In the genomic region with DNA sequence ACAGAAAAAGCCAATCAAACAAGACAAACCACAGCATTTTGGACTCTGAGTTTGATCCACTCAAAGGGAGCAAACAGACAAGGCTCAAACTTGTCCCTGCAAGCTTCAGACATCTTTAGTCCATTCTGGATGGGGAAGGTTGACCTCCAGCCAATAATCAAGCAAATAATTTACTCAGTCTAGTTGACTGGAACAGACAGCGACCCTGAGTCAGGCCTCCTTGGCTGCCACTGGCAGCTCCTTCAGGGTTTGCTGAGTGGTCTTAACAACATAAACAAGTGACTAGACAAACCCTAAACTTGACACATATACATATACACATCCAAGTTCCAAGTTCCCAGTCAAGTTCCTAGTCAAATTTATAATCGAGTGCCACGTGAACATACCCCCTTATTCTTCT, we compare ENCODE assay signal across 2 cellular contexts.
TF ChIP-seq lines count a peak whose summit lies in the region.

No MANE protein-coding gene starts in this region.

TF ChIP-seq in SK-N-SH, 30 proteins besides CTCF, POLR2A, EP300 and RAD21 (continued from another document):
- TF ChIP-seq RXRA (IDR thresholded peaks at IDR 0.05; ENCODE audit: borderline replicate concordance, low read depth) = no peak
- no peak for TF ChIP-seq NRF1 (IDR thresholded peaks at IDR 0.05; ENCODE audit: low read depth, low read length)
- TF ChIP-seq, protein P1, sequence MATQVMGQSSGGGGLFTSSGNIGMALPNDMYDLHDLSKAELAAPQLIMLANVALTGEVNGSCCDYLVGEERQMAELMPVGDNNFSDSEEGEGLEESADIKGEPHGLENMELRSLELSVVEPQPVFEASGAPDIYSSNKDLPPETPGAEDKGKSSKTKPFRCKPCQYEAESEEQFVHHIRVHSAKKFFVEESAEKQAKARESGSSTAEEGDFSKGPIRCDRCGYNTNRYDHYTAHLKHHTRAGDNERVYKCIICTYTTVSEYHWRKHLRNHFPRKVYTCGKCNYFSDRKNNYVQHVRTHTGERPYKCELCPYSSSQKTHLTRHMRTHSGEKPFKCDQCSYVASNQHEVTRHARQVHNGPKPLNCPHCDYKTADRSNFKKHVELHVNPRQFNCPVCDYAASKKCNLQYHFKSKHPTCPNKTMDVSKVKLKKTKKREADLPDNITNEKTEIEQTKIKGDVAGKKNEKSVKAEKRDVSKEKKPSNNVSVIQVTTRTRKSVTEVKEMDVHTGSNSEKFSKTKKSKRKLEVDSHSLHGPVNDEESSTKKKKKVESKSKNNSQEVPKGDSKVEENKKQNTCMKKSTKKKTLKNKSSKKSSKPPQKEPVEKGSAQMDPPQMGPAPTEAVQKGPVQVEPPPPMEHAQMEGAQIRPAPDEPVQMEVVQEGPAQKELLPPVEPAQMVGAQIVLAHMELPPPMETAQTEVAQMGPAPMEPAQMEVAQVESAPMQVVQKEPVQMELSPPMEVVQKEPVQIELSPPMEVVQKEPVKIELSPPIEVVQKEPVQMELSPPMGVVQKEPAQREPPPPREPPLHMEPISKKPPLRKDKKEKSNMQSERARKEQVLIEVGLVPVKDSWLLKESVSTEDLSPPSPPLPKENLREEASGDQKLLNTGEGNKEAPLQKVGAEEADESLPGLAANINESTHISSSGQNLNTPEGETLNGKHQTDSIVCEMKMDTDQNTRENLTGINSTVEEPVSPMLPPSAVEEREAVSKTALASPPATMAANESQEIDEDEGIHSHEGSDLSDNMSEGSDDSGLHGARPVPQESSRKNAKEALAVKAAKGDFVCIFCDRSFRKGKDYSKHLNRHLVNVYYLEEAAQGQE (IDR thresholded peaks at IDR 0.05; ENCODE audit: low read depth, low read length) = no peak
- no peak for TF ChIP-seq RFX5 (IDR thresholded peaks at IDR 0.05; ENCODE audit: low read length)
- no peak for TF ChIP-seq FOXJ3 (CRISPR knock-in tag; IDR thresholded peaks at IDR 0.05)
- TF ChIP-seq TEAD4 (IDR thresholded peaks at IDR 0.05; ENCODE audit: borderline replicate concordance, insufficient read depth) = no peak
- no peak for TF ChIP-seq FOXM1 (IDR thresholded peaks at IDR 0.05; ENCODE audit: low read depth)
- no peak for TF ChIP-seq TCF12 (IDR thresholded peaks at IDR 0.05)
- TF ChIP-seq SMC3 (IDR thresholded peaks at IDR 0.05; ENCODE audit: low read depth, low read length) = no peak

TF ChIP-seq in SK-N-SH treated with all-trans-retinoic acid at 6 μM for 48 hours, 23 proteins besides CTCF, POLR2A, EP300 and RAD21 (continued from another document):
- TF ChIP-seq, protein P2, sequence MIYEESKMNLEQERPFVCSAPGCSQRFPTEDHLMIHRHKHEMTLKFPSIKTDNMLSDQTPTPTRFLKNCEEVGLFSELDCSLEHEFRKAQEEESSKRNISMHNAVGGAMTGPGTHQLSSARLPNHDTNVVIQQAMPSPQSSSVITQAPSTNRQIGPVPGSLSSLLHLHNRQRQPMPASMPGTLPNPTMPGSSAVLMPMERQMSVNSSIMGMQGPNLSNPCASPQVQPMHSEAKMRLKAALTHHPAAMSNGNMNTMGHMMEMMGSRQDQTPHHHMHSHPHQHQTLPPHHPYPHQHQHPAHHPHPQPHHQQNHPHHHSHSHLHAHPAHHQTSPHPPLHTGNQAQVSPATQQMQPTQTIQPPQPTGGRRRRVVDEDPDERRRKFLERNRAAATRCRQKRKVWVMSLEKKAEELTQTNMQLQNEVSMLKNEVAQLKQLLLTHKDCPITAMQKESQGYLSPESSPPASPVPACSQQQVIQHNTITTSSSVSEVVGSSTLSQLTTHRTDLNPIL (CRISPR knock-in tag; IDR thresholded peaks at IDR 0.05; ENCODE audit: low read depth) = no peak
- TF ChIP-seq ESRRG (CRISPR knock-in tag; IDR thresholded peaks at IDR 0.05) = no peak
- no peak for TF ChIP-seq ISL1 (CRISPR knock-in tag; IDR thresholded peaks at IDR 0.05)
- TF ChIP-seq TOX (CRISPR knock-in tag; IDR thresholded peaks at IDR 0.05; ENCODE audit: borderline replicate concordance) = no peak
- no peak for TF ChIP-seq ZNF8 (CRISPR knock-in tag; IDR thresholded peaks at IDR 0.05)
- no peak for TF ChIP-seq RARB (CRISPR knock-in tag; IDR thresholded peaks at IDR 0.05)
- TF ChIP-seq OSR1 (CRISPR knock-in tag; IDR thresholded peaks at IDR 0.05) = no peak
- TF ChIP-seq TCF4 (CRISPR knock-in tag; IDR thresholded peaks at IDR 0.05; ENCODE audit: borderline replicate concordance) = no peak
- TF ChIP-seq, protein P3, sequence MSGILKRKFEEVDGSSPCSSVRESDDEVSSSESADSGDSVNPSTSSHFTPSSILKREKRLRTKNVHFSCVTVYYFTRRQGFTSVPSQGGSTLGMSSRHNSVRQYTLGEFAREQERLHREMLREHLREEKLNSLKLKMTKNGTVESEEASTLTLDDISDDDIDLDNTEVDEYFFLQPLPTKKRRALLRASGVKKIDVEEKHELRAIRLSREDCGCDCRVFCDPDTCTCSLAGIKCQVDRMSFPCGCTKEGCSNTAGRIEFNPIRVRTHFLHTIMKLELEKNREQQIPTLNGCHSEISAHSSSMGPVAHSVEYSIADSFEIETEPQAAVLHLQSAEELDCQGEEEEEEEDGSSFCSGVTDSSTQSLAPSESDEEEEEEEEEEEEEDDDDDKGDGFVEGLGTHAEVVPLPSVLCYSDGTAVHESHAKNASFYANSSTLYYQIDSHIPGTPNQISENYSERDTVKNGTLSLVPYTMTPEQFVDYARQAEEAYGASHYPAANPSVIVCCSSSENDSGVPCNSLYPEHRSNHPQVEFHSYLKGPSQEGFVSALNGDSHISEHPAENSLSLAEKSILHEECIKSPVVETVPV (CRISPR knock-in tag; IDR thresholded peaks at IDR 0.05) = no peak
- TF ChIP-seq ZNF565 (CRISPR knock-in tag; conservative IDR thresholded peaks at IDR 0.05; ENCODE audit: low read depth) = no peak
- TF ChIP-seq, protein P4, sequence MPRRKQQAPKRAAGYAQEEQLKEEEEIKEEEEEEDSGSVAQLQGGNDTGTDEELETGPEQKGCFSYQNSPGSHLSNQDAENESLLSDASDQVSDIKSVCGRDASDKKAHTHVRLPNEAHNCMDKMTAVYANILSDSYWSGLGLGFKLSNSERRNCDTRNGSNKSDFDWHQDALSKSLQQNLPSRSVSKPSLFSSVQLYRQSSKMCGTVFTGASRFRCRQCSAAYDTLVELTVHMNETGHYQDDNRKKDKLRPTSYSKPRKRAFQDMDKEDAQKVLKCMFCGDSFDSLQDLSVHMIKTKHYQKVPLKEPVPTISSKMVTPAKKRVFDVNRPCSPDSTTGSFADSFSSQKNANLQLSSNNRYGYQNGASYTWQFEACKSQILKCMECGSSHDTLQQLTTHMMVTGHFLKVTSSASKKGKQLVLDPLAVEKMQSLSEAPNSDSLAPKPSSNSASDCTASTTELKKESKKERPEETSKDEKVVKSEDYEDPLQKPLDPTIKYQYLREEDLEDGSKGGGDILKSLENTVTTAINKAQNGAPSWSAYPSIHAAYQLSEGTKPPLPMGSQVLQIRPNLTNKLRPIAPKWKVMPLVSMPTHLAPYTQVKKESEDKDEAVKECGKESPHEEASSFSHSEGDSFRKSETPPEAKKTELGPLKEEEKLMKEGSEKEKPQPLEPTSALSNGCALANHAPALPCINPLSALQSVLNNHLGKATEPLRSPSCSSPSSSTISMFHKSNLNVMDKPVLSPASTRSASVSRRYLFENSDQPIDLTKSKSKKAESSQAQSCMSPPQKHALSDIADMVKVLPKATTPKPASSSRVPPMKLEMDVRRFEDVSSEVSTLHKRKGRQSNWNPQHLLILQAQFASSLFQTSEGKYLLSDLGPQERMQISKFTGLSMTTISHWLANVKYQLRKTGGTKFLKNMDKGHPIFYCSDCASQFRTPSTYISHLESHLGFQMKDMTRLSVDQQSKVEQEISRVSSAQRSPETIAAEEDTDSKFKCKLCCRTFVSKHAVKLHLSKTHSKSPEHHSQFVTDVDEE (CRISPR knock-in tag; IDR thresholded peaks at IDR 0.05) = no peak
- TF ChIP-seq GLIS3 (CRISPR knock-in tag; IDR thresholded peaks at IDR 0.05) = no peak
- no peak for TF ChIP-seq ARNTL (CRISPR knock-in tag; IDR thresholded peaks at IDR 0.05; ENCODE audit: borderline replicate concordance, low read depth)
- no peak for TF ChIP-seq ZC3H10 (CRISPR knock-in tag; IDR thresholded peaks at IDR 0.05)
